ENCODE assay signal across 27 cellular contexts in genomic region chr12:308511-308910, GRCh38. TPM values are rescaled to one million over a fixed set of nuclear protein-coding genes. Genes with fewer than 3 reads are reported as not detected.
DNase-seq lines count a peak whose midpoint lies in the region; ATAC-seq, FAIRE-seq and TF ChIP-seq lines count a peak whose summit lies in the region.
"Had no signal": no experiment of that assay in that cellular context is flagged by ENCODE, and none has a peak within 500 bp of the region (broad histone marks: within the 10 kb centered on the region; RNA-seq: fewer than 3 reads in every experiment).

No MANE protein-coding gene starts in this region.

- H3K4me3 Mint-ChIP-seq in nephron progenitor cell (no peak overlapping the region), type B pancreatic cell (peak overlapping the region; percentile 18)
- H3K4me3 Mint-ChIP-seq: CD14-positive monocyte; CD4-positive, alpha-beta T cell; CD8-positive, alpha-beta memory T cell; HFFc6 had no signal

- H2AFZ ChIP-seq in PC-3 (ENCODE audit: low read length), result no peak overlapping the region

- H3K27me3 ChIP-seq in PC-3 (ENCODE audit: low read length) (no peaks in the 10 kb centered on the region), bronchial epithelial cell (ENCODE audit: control insufficient read depth, insufficient read depth, low read length) (no peaks in the 10 kb centered on the region)
- H3K27me3 ChIP-seq: BE2C; BLaER1 treated with 17β-estradiol and CSF1 and Interleukin-3, amounts not matched to agents 10 nM and 100 nM had no signal

- H3K79me2 ChIP-seq in PC-3 (ENCODE audit: low read length), result 0 out of 2 replicates have a peak, but pooled peaks cover 3% of the 10 kb centered on the region

- ATAC-seq in PC-3, result no peak
- ATAC-seq: A549 had no signal

- H3K9me2 ChIP-seq in PC-3 (replicated peaks; ENCODE audit: low read length), result no peaks in the 10 kb centered on the region

- no peaks in the 10 kb centered on the region for H3K9me3 ChIP-seq in PC-3 (ENCODE audit: low read length)
- H3K9me3 ChIP-seq: A549, BE2C, HAP-1 had no signal

- peak; percentile 16 for DNase-seq in PC-3
- peak; percentile 39 for DNase-seq in bronchial epithelial cell (ENCODE audit: low read depth)
- no peak for DNase-seq in nephron progenitor cell
- no peak for DNase-seq in type B pancreatic cell (ENCODE audit: extremely low spot score, unreplicated experiment)
- DNase-seq in SHP77 (lab: John Stamatoyannopoulos, UW), result no peak
- no peak for DNase-seq in activated CD4-positive, alpha-beta T cell treated with anti-CD3 and anti-CD28 coated beads, Interleukin-2, amount 50 U/mL, for 48 hours
- DNase-seq in stimulated activated CD8-positive, alpha-beta memory T cell treated with anti-CD3 and anti-CD28 coated beads, Interleukin-4, amount 100 ng/mL, for 48 hours, result no peak
- DNase-seq: 8988T; ACHN; AML-193; BE2C; CD4-positive, alpha-beta T cell; CD8-positive, alpha-beta memory T cell; DMS 273 treated with DMSO at 0.1 percent for 48 hours; DMS79; EL; GF-D8; GOT3; HFFc6 had no signal

- 0 out of 2 replicates have a peak, but pooled peaks cover 5% of the 10 kb centered on the region for H4K20me1 ChIP-seq in PC-3 (ENCODE audit: low read length)

- no peak overlapping the region for H3K27ac ChIP-seq in PC-3 (ENCODE audit: low read length)
- H3K27ac ChIP-seq: A549; BLaER1 treated with 17β-estradiol and CSF1 and Interleukin-3, amounts not matched to agents 10 nM and 100 nM had no signal

- H3K4me1 ChIP-seq in PC-3 (ENCODE audit: insufficient read depth, low read length), result no peaks in the 10 kb centered on the region
- H3K4me1 ChIP-seq: A549; BE2C; BLaER1 treated with 17β-estradiol and CSF1 and Interleukin-3, amounts not matched to agents 10 nM and 100 nM had no signal

- peak overlapping the region; percentile 31 for H3K27ac Mint-ChIP-seq in nephron progenitor cell
- peak overlapping the region; percentile 53 for H3K27ac Mint-ChIP-seq in type B pancreatic cell
- H3K27ac Mint-ChIP-seq: CD14-positive monocyte; CD4-positive, alpha-beta T cell; HFFc6 had no signal

- intact Hi-C loops in PC-3 (cut with micrococcal nuclease), result no loop called here

- H3K36me3 Mint-ChIP-seq in nephron progenitor cell (ENCODE audit: low read depth), result peaks cover 91% of the 10 kb centered on the region
- H3K36me3 Mint-ChIP-seq in type B pancreatic cell, result peaks cover 88% of the 10 kb centered on the region

- H3K4me1 Mint-ChIP-seq in nephron progenitor cell (no peaks in the 10 kb centered on the region), type B pancreatic cell (ENCODE audit: unreplicated experiment) (no peaks in the 10 kb centered on the region)
- H3K4me1 Mint-ChIP-seq: CD14-positive monocyte had no signal

- CTCF ChIA-PET in PC-3 (lab: Charles Lee), result no interaction called here

- no peak for FAIRE-seq in bronchial epithelial cell (lab: Jason Lieb, UNC)
- FAIRE-seq: A549, D721Med, GM12891, GM18507, H54 had no signal

- no peak overlapping the region for H3K4me2 ChIP-seq in PC-3 (ENCODE audit: low read length)
- H3K4me2 ChIP-seq: A549; BLaER1 treated with 17β-estradiol and CSF1 and Interleukin-3, amounts not matched to agents 10 nM and 100 nM had no signal

- peaks cover 53% of the 10 kb centered on the region for H3K36me3 ChIP-seq in PC-3 (ENCODE audit: low read depth, low read length)
- peaks cover 15% of the 10 kb centered on the region for H3K36me3 ChIP-seq in bronchial epithelial cell (ENCODE audit: control insufficient read depth, insufficient read depth, low read length)

- POLR2A ChIA-PET in PC-3 (lab: Charles Lee; ENCODE audit: unreplicated experiment), result no interaction called here

- H3K4me3 ChIP-seq in PC-3 (ENCODE audit: low read length) (no peak overlapping the region), bronchial epithelial cell (ENCODE audit: low read depth, low read length) (no peak overlapping the region)
- H3K4me3 ChIP-seq: A549; BLaER1 treated with 17β-estradiol and CSF1 and Interleukin-3, amounts not matched to agents 10 nM and 100 nM; HAP-1 had no signal

- no peak for TF ChIP-seq CTCF in PC-3 (conservative IDR thresholded peaks at IDR 0.05; ENCODE audit: low read depth, low read length)
- no peak for TF ChIP-seq CTCF in bronchial epithelial cell (IDR thresholded peaks at IDR 0.05; ENCODE audit: insufficient read depth, low read length, severe bottlenecking)
- TF ChIP-seq CTCF in nephron progenitor cell (IDR thresholded peaks at IDR 0.05), result no peak
- no peak for TF ChIP-seq CTCF in type B pancreatic cell (conservative IDR thresholded peaks at IDR 0.05)

- no peaks in the 10 kb centered on the region for H3K27me3 Mint-ChIP-seq in nephron progenitor cell (ENCODE audit: low read depth, poor library complexity)
- no peaks in the 10 kb centered on the region for H3K27me3 Mint-ChIP-seq in type B pancreatic cell
- H3K27me3 Mint-ChIP-seq: CD4-positive, alpha-beta T cell; CD8-positive, alpha-beta memory T cell had no signal

- H3K9me3 Mint-ChIP-seq in nephron progenitor cell (no peaks in the 10 kb centered on the region), type B pancreatic cell (no peaks in the 10 kb centered on the region)
- H3K9me3 Mint-ChIP-seq: CD14-positive monocyte; CD4-positive, alpha-beta T cell; CD8-positive, alpha-beta memory T cell; HFFc6 had no signal

- H3F3A ChIP-seq in PC-3 (ENCODE audit: low read length, unreplicated experiment), result no peaks in the 10 kb centered on the region

- BruUV-seq in PC-3 (replicated peaks; lab: Mats Ljungman, UMichigan), result no TSS peak

- no peak overlapping the region for H3K9ac ChIP-seq in PC-3 (ENCODE audit: low read length)
- H3K9ac ChIP-seq: BLaER1 treated with 17β-estradiol and CSF1 and Interleukin-3, amounts not matched to agents 10 nM and 100 nM had no signal

RNA-seq across cellular contexts. Expression of gene SLC6A13, which starts 45.9 kb away (rescaled TPM):
- total RNA-seq in PC-3 (2014; rRNA removed), result not detected in 2 replicates
- 0.64 and 0.79 TPM in 2 replicates for total RNA-seq in bronchial epithelial cell
- 5.5 and 7.0 TPM in 2 replicates for total RNA-seq in type B pancreatic cell (ENCODE audit: low replicate concordance)
- total RNA-seq: HFFc6 had no signal

Comparison
In these comparisons a context has a peak if more than half of its experiments do, and no peak if none do; other contexts are left out.
1. DNase-seq: peak in PC-3 (single experiment) and bronchial epithelial cell (single experiment); none in nephron progenitor cell (single experiment), type B pancreatic cell (single experiment), SHP77 (0 of 2), activated CD4-positive, alpha-beta T cell treated with anti-CD3 and anti-CD28 coated beads, Interleukin-2, amount 50 U/mL, for 48 hours (0 of 2) and stimulated activated CD8-positive, alpha-beta memory T cell treated with anti-CD3 and anti-CD28 coated beads, Interleukin-4, amount 100 ng/mL, for 48 hours (single experiment).